ENCODE assay signal across 8 cellular contexts in genomic region chr10:97632949-97633884, GRCh38. TPM values are rescaled to one million over a fixed set of nuclear protein-coding genes. Genes with fewer than 3 reads are reported as not detected.
A peak's percentile ranks its signal among the peaks of the same experiment; 100 is the strongest.
DNase-seq lines count a peak whose midpoint lies in the region; TF ChIP-seq lines count a peak whose summit lies in the region.

MORN4 (minus strand) TSS chr10:97633500; CDS start chr10:97619653, 13,847 bp downstream.

- peaks cover 11% of the 10 kb centered on the region for H3F3A ChIP-seq in neural progenitor cell (ENCODE audit: low read depth)

- peaks cover 9% of the 10 kb centered on the region for H3K36me3 Mint-ChIP-seq in neural progenitor cell

- peaks cover 28% of the 10 kb centered on the region for H3K79me2 ChIP-seq in neural progenitor cell (ENCODE audit: low read depth)

- TF ChIP-seq CTCF in neural progenitor cell (IDR thresholded peaks at IDR 0.05) (no peak), stomach (IDR thresholded peaks at IDR 0.05) (no peak)

- peaks cover 13% of the 10 kb centered on the region for H3K4me1 Mint-ChIP-seq in neural progenitor cell

- H4K20me1 ChIP-seq in neural progenitor cell (ENCODE audit: low read depth), result no peaks in the 10 kb centered on the region

- H3K9ac ChIP-seq in neural progenitor cell, result peak within 1 kb of the TSS; percentile 43

- H3K27ac ChIP-seq in neural progenitor cell, result peak within 1 kb of the TSS; percentile 49
- peak within 1 kb of the TSS; percentile 45 to 76 (median 67) for H3K27ac ChIP-seq in stomach

- peak; percentile 92 for DNase-seq in EL
- peak; percentile 69 for DNase-seq in GOT3 (lab: John Stamatoyannopoulos, UW)
- peak; percentile 85 for DNase-seq in MG63
- peak; percentile 93 to 94 for DNase-seq in SHP77 (lab: John Stamatoyannopoulos, UW)
- peak; percentile 92 for DNase-seq in activated naive CD4-positive, alpha-beta T cell treated with Interleukin-2 at 50 U/mL for 16 hours
- peak; percentile 87 for DNase-seq in foreskin melanocyte
- DNase-seq in neural progenitor cell (ENCODE audit: low spot score), result peak; percentile 96
- DNase-seq in stomach, result peak; percentile 93

- 2 to 6% (median 3%) methylated on average over 34 to 62 of the region's 62 CpGs for WGBS in stomach, 5 donors

- H3K4me3 ChIP-seq in MG63 (peak within 1 kb of the TSS; percentile 55), neural progenitor cell (peak within 1 kb of the TSS; percentile 69), stomach (peak within 1 kb of the TSS; percentile 53 to 90 (median 76))

- TF ChIP-seq EP300 in stomach (IDR thresholded peaks at IDR 0.05), result no peak

- TF ChIP-seq POLR2A in stomach (IDR thresholded peaks at IDR 0.05), result no peak

- H3K27me3 Mint-ChIP-seq in neural progenitor cell (ENCODE audit: insufficient read depth, low read depth), result peaks cover 6% of the 10 kb centered on the region

- H2AFZ ChIP-seq in neural progenitor cell (replicated peaks), result peak within 1 kb of the TSS; percentile 92

- intact Hi-C loops in stomach (cut with DNase I; ENCODE audit: low total_unique reads), result no loop called here

- peaks cover 8% of the 10 kb centered on the region for H3K4me1 ChIP-seq in neural progenitor cell
- H3K4me1 ChIP-seq in stomach, result peaks cover 6 to 16% (median 14%) of the 10 kb centered on the region in 4 donors

- H3K9me3 ChIP-seq in MG63 (no peaks in the 10 kb centered on the region), neural progenitor cell (ENCODE audit: low read depth) (no peaks in the 10 kb centered on the region), stomach (no peaks in the 10 kb centered on the region)

- H3K36me3 ChIP-seq in MG63 (no peaks in the 10 kb centered on the region), neural progenitor cell (no peaks in the 10 kb centered on the region), stomach (no peaks in the 10 kb centered on the region)

- no peaks in the 10 kb centered on the region for H3K9me3 Mint-ChIP-seq in neural progenitor cell

- H3K27me3 ChIP-seq in MG63 (no peaks in the 10 kb centered on the region), neural progenitor cell (no peaks in the 10 kb centered on the region), stomach (no peaks in the 10 kb centered on the region)

- H3K27ac Mint-ChIP-seq in neural progenitor cell, result peak within 1 kb of the TSS; percentile 99

- peak within 1 kb of the TSS; percentile 100 for H3K4me3 Mint-ChIP-seq in neural progenitor cell

- H3K4me2 ChIP-seq in neural progenitor cell, result peak within 1 kb of the TSS; percentile 83

RNA-seq across cellular contexts. Expression of gene MORN4, which starts in this region (rescaled TPM):
- 5.7 and 7.0 TPM in 2 replicates for total RNA-seq in MG63 (2014; rRNA removed; shearing (Covaris generic); ENCODE audit: low replicate concordance)
- 23.8 and 29.3 TPM in 2 replicates for total RNA-seq in neural progenitor cell (ENCODE audit: low replicate concordance)
- total RNA-seq in stomach, result 10 to 100 TPM in 1 of 5 donors, 1 to 10 TPM in 1, not detected in 3; 5.5 to 19.8 TPM
- polyA plus RNA-seq in stomach, result 10 to 100 TPM in 1 of 3 donors, 1 to 10 TPM in 2; 4.3 to 12.4 (median 6.8) TPM

Comparison
In these comparisons a context has a peak if more than half of its experiments do, and no peak if none do; other contexts are left out.
1. Peak in every context shown above with its lines: DNase-seq, H3K4me3 ChIP-seq and H3K27ac ChIP-seq.